ENCODE assay signal across 7 cellular contexts in genomic region chr6:44317136-44317631, GRCh38. TPM values are rescaled to one million over a fixed set of nuclear protein-coding genes. Genes with fewer than 3 reads are reported as not detected.
"Had no signal": no experiment of that assay in that cellular context is flagged by ENCODE, and none has a peak within 500 bp of the region (broad histone marks: within the 10 kb centered on the region; RNA-seq: fewer than 3 reads in every experiment).

No MANE protein-coding gene starts in this region.

RNA-seq across cellular contexts. Expression of gene SPATS1, which starts 25.3 kb away (rescaled TPM):
- total RNA-seq: HT1080, LHCN-M2, MCF 10A, NCI-H460, OCI-LY7, PC-3, T-cell had no signal

RNA-seq across cellular contexts. Expression of gene TMEM151B, which starts 46.9 kb away (rescaled TPM):
- total RNA-seq: HT1080, LHCN-M2, MCF 10A, NCI-H460, PC-3 had no signal
